ENCODE assay signal across 8 cellular contexts in the genomic region with DNA sequence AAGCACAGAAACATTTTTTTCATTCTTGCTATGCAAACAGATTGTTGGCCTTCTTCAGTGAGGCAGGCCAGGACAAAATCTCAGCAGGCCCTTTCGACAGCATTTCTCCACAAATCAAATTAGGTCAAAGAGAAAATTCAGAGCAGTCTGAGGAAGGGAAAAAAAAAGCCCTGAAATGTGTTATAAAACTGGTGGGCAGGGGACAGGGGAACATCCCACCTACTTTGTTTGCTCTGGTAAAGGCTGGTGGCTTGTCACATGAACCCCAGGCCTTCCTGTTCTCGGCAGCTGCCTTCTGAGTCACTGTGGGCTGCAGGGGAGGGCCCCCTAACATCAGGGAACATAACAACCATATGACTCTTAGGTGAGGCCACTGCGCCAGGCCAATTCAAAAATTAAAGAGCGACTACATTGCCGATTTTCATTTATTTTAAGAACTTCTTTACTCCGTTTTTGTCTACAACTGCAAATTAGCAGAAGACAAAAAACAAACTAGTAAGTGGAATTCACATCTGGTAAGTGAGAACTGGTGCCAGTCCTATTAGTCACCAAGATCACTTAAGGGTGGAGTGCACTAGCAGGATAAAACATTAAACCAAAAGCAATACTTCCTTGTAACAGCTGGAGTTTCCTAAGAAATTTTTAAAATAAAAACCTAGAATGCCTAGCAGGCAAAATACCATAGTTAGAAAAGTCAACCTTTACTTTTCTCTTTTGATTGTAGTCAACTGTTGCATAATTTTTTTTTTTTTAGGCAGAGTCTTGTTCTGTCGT. TPM values are rescaled to one million over a fixed set of nuclear protein-coding genes. Genes with fewer than 3 reads are reported as not detected.
DNase-seq lines count a peak whose midpoint lies in the region; ATAC-seq and TF ChIP-seq lines count a peak whose summit lies in the region.

No MANE protein-coding gene starts in this region.

- H3K27me3 Mint-ChIP-seq in activated naive CD4-positive, alpha-beta T cell treated with anti-CD3 and anti-CD28 coated beads, Interleukin-2, amount 50 U/mL, for 24 hours = no peaks in the 10 kb centered on the region

- intact Hi-C loops in head of caudate nucleus (cut with DNase I) (no loop called here), psoas muscle (cut with DNase I) (loop anchor here in 1 of 2 donors (5.0 kb wide), 1 partner anchor 38 kb away; no protein-coding TSS in a partner anchor)

- peaks cover 7% of the 10 kb centered on the region for H3K4me1 ChIP-seq in psoas muscle
- peaks cover 36 to 51% (median 41%) of the 10 kb centered on the region in 4 donors for H3K4me1 ChIP-seq in upper lobe of left lung

- H3K4me1 Mint-ChIP-seq in activated naive CD4-positive, alpha-beta T cell treated with anti-CD3 and anti-CD28 coated beads, Interleukin-2, amount 50 U/mL, for 24 hours = peaks cover 12% of the 10 kb centered on the region

- in situ Hi-C loops in SK-MEL-5 (cut with HindIII; ENCODE audit: low pct_unique_long_range_greater_than_20kb, low sequenced_read_pairs) = no loop called here

- no peak overlapping the region for H3K4me3 ChIP-seq in psoas muscle
- H3K4me3 ChIP-seq in upper lobe of left lung = no peak overlapping the region

- no peaks in the 10 kb centered on the region for H3K9me3 Mint-ChIP-seq in activated naive CD4-positive, alpha-beta T cell treated with anti-CD3 and anti-CD28 coated beads, Interleukin-2, amount 50 U/mL, for 24 hours

- peak overlapping the region; percentile 70 for H3K4me3 Mint-ChIP-seq in activated naive CD4-positive, alpha-beta T cell treated with anti-CD3 and anti-CD28 coated beads, Interleukin-2, amount 50 U/mL, for 24 hours

- 23 to 34% (median 26%) methylated on average over 7 of the region's 7 CpGs for WGBS in psoas muscle, 3 donors
- WGBS in upper lobe of left lung, 2 donors = 15 to 29% methylated on average over 7 of the region's 7 CpGs

- TF ChIP-seq CTCF in psoas muscle (IDR thresholded peaks at IDR 0.05) = no peak
- TF ChIP-seq CTCF in upper lobe of left lung (IDR thresholded peaks at IDR 0.05) = no peak

- H3K9me3 ChIP-seq in psoas muscle = no peaks in the 10 kb centered on the region
- no peaks in the 10 kb centered on the region for H3K9me3 ChIP-seq in upper lobe of left lung

- peak in 1 of 4 donors; percentile 17 for TF ChIP-seq POLR2A in upper lobe of left lung (IDR thresholded peaks at IDR 0.05)

- DNase-seq in NCI-H2227 (lab: John Stamatoyannopoulos, UW; ENCODE audit: unreplicated experiment) (peak; percentile 12), NCI-H2227 treated with DMSO at 0.1 percent for 48 hours (lab: John Stamatoyannopoulos, UW) (no peak), SK-MEL-5 (ENCODE audit: low read depth, low spot score) (peak; percentile 62), head of caudate nucleus (peak in 34 of 42 donors; percentile 6 to 62 (median 26)), psoas muscle (peak; percentile 72 to 78), upper lobe of left lung (peak in 1 of 2 donors; percentile 92)

- H3K27ac ChIP-seq in psoas muscle = peak overlapping the region; percentile 69
- peak overlapping the region; percentile 78 to 89 (median 84) for H3K27ac ChIP-seq in upper lobe of left lung

- H3K27me3 ChIP-seq in psoas muscle (ENCODE audit: insufficient read depth in 3 of 3, low read length in 2 of 3) (no peaks in the 10 kb centered on the region), upper lobe of left lung (no peaks in the 10 kb centered on the region)

- ATAC-seq in HG03103 (IDR thresholded peaks at IDR 0.05; ENCODE audit: low read depth, unreplicated experiment) (peak; percentile 99), psoas muscle (peak; percentile 75 to 95 (median 92)), upper lobe of left lung (ENCODE audit: low FRiP score in 2 of 2) (peak; percentile 93 to 94)

- no peaks in the 10 kb centered on the region for H3K36me3 Mint-ChIP-seq in activated naive CD4-positive, alpha-beta T cell treated with anti-CD3 and anti-CD28 coated beads, Interleukin-2, amount 50 U/mL, for 24 hours

- TF ChIP-seq EP300 in upper lobe of left lung (IDR thresholded peaks at IDR 0.05) = peak in 2 of 4 donors; percentile 58 to 97

- H3K36me3 ChIP-seq in psoas muscle (ENCODE audit: insufficient read depth in 1 of 2, low read depth in 1 of 2) (no peaks in the 10 kb centered on the region), upper lobe of left lung (no peaks in the 10 kb centered on the region)

- peak overlapping the region; percentile 88 for H3K27ac Mint-ChIP-seq in activated naive CD4-positive, alpha-beta T cell treated with anti-CD3 and anti-CD28 coated beads, Interleukin-2, amount 50 U/mL, for 24 hours

RNA-seq across cellular contexts. Expression of gene DENND4C, which starts 46.2 kb away (rescaled TPM):
- 25.0 and 25.7 TPM in 2 replicates for total RNA-seq in SK-MEL-5 (2014; rRNA removed; shearing (Covaris generic))
- polyA plus RNA-seq in SK-MEL-5 (2015; cell fraction: cytosol; rRNA removed) = 11.7 and 15.7 TPM in 2 replicates
- 20.3 and 21.5 TPM in 2 replicates for polyA plus RNA-seq in SK-MEL-5 (2015; cell fraction: nucleus; rRNA removed)
- total RNA-seq in psoas muscle = 10 to 100 TPM; 12.2 to 16.4 (median 13.9) TPM
- 1 to 10 TPM; 5.6 to 9.8 (median 5.6) TPM for polyA plus RNA-seq in psoas muscle
- 100 to 1,000 TPM in 4 of 6 donors, 10 to 100 TPM in 2; 66.1 to 181 (median 108) TPM for total RNA-seq in upper lobe of left lung

RNA-seq across cellular contexts. Expression of gene PLIN2, which starts 57.0 kb away (rescaled TPM):
- total RNA-seq in SK-MEL-5 (2014; rRNA removed; shearing (Covaris generic)) = 58.1 and 66.1 TPM in 2 replicates
- polyA plus RNA-seq in SK-MEL-5 (2015; cell fraction: cytosol; rRNA removed) = 48.5 and 52.2 TPM in 2 replicates
- polyA plus RNA-seq in SK-MEL-5 (2015; cell fraction: nucleus; rRNA removed) = 23.4 and 24.5 TPM in 2 replicates
- total RNA-seq in psoas muscle (1,000 to 10,000 TPM in 2 of 4 donors, 100 to 1,000 TPM in 2; 117 to 1,975 (median 1,047) TPM), upper lobe of left lung (100 to 1,000 TPM; 156 to 262 (median 218) TPM)
- polyA plus RNA-seq in psoas muscle = 1,000 to 10,000 TPM in 1 of 3 donors, 100 to 1,000 TPM in 2; 418 to 3,967 (median 710) TPM
